15 cellular contexts compared by ENCODE assay signal in genomic region chr14:23481362-23481970, GRCh38. TPM values are rescaled to one million over a fixed set of nuclear protein-coding genes. Genes with fewer than 3 reads are reported as not detected.
DNase-seq lines count a peak whose midpoint lies in the region; ATAC-seq and TF ChIP-seq lines count a peak whose summit lies in the region.
"Had no signal": no experiment of that assay in that cellular context is flagged by ENCODE, and none has a peak within 500 bp of the region (broad histone marks: within the 10 kb centered on the region; RNA-seq: fewer than 3 reads in every experiment).

No MANE protein-coding gene starts in this region.

- H3K9ac ChIP-seq in fibroblast of lung (ENCODE audit: insufficient read depth, low read length) (no peak overlapping the region), neuronal stem cell (ENCODE audit: low read depth, low read length, poor library complexity) (no peak overlapping the region)

- WGBS in neuronal stem cell (ENCODE audit: extremely low coverage in 2 of 2, insufficient read length in 2 of 2, insufficient replicate concordance in 1 of 2), 2 donors, result no CpG with 5 or more reads among the region's 3 CpGs

- TF ChIP-seq CTCF in RWPE2 (IDR thresholded peaks at IDR 0.05; ENCODE audit: poor library complexity, severe bottlenecking), result no peak
- no peak for TF ChIP-seq CTCF in fibroblast of lung (conservative IDR thresholded peaks at IDR 0.05 in 1 of 2, IDR thresholded peaks at IDR 0.05 in 1 of 2; ENCODE audit: low read depth in 1 of 2, low read length in 2 of 2)
- TF ChIP-seq CTCF in vagina (IDR thresholded peaks at IDR 0.05), result no peak

- no peaks in the 10 kb centered on the region for H3K79me2 ChIP-seq in fibroblast of lung (ENCODE audit: control insufficient read depth, insufficient read depth, low read length)

- peaks cover 49% of the 10 kb centered on the region for H3K36me3 ChIP-seq in RWPE2 (ENCODE audit: low read depth)
- peaks cover 5% of the 10 kb centered on the region for H3K36me3 ChIP-seq in fibroblast of lung (ENCODE audit: control insufficient read depth, insufficient read depth, low read length)
- peaks cover 13 to 35% of the 10 kb centered on the region in 2 donors for H3K36me3 ChIP-seq in neuronal stem cell (replicated peaks in 1 of 2; ENCODE audit: control insufficient read depth in 2 of 2, insufficient read depth in 2 of 2, low read length in 2 of 2)
- H3K36me3 ChIP-seq in vagina, result peaks cover 0 to 18% of the 10 kb centered on the region in 2 donors

- no peak overlapping the region for H3K18ac ChIP-seq in neuronal stem cell (ENCODE audit: low read length)

- no peak overlapping the region for H2BK12ac ChIP-seq in neuronal stem cell (ENCODE audit: low read length)

- no peak overlapping the region for H2AK5ac ChIP-seq in neuronal stem cell (ENCODE audit: low read depth, low read length)

- H2BK120ac ChIP-seq in neuronal stem cell (ENCODE audit: low read depth, low read length), result no peak overlapping the region

- no peak overlapping the region for H2BK5ac ChIP-seq in neuronal stem cell (ENCODE audit: low read length)

- H3K14ac ChIP-seq in neuronal stem cell (ENCODE audit: low read length), result no peak overlapping the region

- H3K27ac ChIP-seq in RWPE2 (ENCODE audit: poor library complexity, severe bottlenecking) (no peak overlapping the region), fibroblast of lung (ENCODE audit: insufficient read depth, low read length) (no peak overlapping the region), neuronal stem cell (replicated peaks; ENCODE audit: low read length) (no peak overlapping the region), vagina (no peak overlapping the region)
- H3K27ac ChIP-seq: upper lobe of left lung had no signal

- H4K8ac ChIP-seq in neuronal stem cell (ENCODE audit: low read depth, low read length), result no peak overlapping the region

- H3K4me1 ChIP-seq in RWPE2 (ENCODE audit: insufficient read depth, poor library complexity, severe bottlenecking), result no peaks in the 10 kb centered on the region
- no peaks in the 10 kb centered on the region for H3K4me1 ChIP-seq in fibroblast of lung (ENCODE audit: control insufficient read depth, extremely low read depth, insufficient read depth, low read length)
- peaks cover 2 to 17% of the 10 kb centered on the region in 2 donors for H3K4me1 ChIP-seq in neuronal stem cell (ENCODE audit: control insufficient read depth in 2 of 2, insufficient read depth in 1 of 2, low read depth in 1 of 2, low read length in 2 of 2)
- H3K4me1 ChIP-seq in vagina, result no peaks in the 10 kb centered on the region
- H3K4me1 ChIP-seq: upper lobe of left lung had no signal

- H3K4me2 ChIP-seq in fibroblast of lung (ENCODE audit: extremely low read depth, insufficient read depth, low read length) (no peak overlapping the region), neuronal stem cell (ENCODE audit: insufficient read depth, low read length, poor library complexity, severe bottlenecking) (no peak overlapping the region)

- H3K4ac ChIP-seq in neuronal stem cell (ENCODE audit: low read length), result no peak overlapping the region

- H3K4me3 ChIP-seq in RWPE2 (ENCODE audit: severe bottlenecking), result no peak overlapping the region
- H3K4me3 ChIP-seq in fibroblast of lung (replicated peaks in 1 of 4; ENCODE audit: control extremely low read depth in 1 of 4, insufficient read depth in 1 of 4, low read depth in 3 of 4, low read length in 4 of 4), result no peak overlapping the region
- H3K4me3 ChIP-seq in neuronal stem cell (ENCODE audit: low read length in 2 of 2), result no peak overlapping the region
- H3K4me3 ChIP-seq in vagina, result no peak overlapping the region
- H3K4me3 ChIP-seq: upper lobe of left lung had no signal

- no peaks in the 10 kb centered on the region for H3K9me3 ChIP-seq in RWPE2 (ENCODE audit: severe bottlenecking)
- no peaks in the 10 kb centered on the region for H3K9me3 ChIP-seq in fibroblast of lung (ENCODE audit: control insufficient read depth, insufficient read depth, low read depth, low read length)
- no peaks in the 10 kb centered on the region for H3K9me3 ChIP-seq in neuronal stem cell (replicated peaks in 1 of 2; ENCODE audit: control insufficient read depth in 2 of 2, insufficient read depth in 1 of 2, low read depth in 1 of 2, low read length in 2 of 2)
- no peaks in the 10 kb centered on the region for H3K9me3 ChIP-seq in vagina
- H3K9me3 ChIP-seq: upper lobe of left lung had no signal

- no peaks in the 10 kb centered on the region for H3K79me1 ChIP-seq in neuronal stem cell (ENCODE audit: low read depth, low read length)

- no peak overlapping the region for H2BK15ac ChIP-seq in neuronal stem cell (ENCODE audit: low read length)

- ATAC-seq in RWPE2 (ENCODE audit: low read depth) (0 out of 3 replicates have a peak, but pooled peaks have one; percentile 20), GM21390 (IDR thresholded peaks at IDR 0.05; ENCODE audit: unreplicated experiment) (no peak)
- ATAC-seq: activated CD4-positive, CD25-positive, alpha-beta regulatory T cell treated with anti-CD3 and anti-CD28 coated beads, Interleukin-2, amount 50 U/mL, for 24 hours had no signal

- no peak overlapping the region for H4K91ac ChIP-seq in neuronal stem cell (ENCODE audit: low read depth, low read length, poor library complexity)

- TF ChIP-seq POLR2A in vagina (IDR thresholded peaks at IDR 0.05), result no peak

- H3K23ac ChIP-seq in neuronal stem cell (ENCODE audit: low read depth, low read length, poor library complexity), result no peak overlapping the region

- DNase-seq in NOMO-1 treated with DMSO at 0.1 percent for 48 hours (lab: John Stamatoyannopoulos, UW; ENCODE audit: unreplicated experiment) (peak; percentile 10), NOMO-1 treated with dmso at 0.1 percent for 144 hours (lab: John Stamatoyannopoulos, UW; ENCODE audit: unreplicated experiment) (no peak), RWPE2 (ENCODE audit: low spot score) (no peak), fibroblast of lung (ENCODE audit: low read depth in 2 of 2) (peak; percentile 17 to 39), neuronal stem cell (ENCODE audit: low spot score) (peak; percentile 47), AML-193 (lab: John Stamatoyannopoulos, UW) (no peak), vagina (ENCODE audit: extremely low spot score in 2 of 2) (no peak)
- DNase-seq: activated T-cell treated with anti-CD3 and anti-CD28 coated beads, Interleukin-2, amount 50 U/mL, for 1 hour; NCI-H187; NCI-H774; upper lobe of left lung had no signal

- H3K27me3 ChIP-seq in RWPE2 (ENCODE audit: insufficient read depth, poor library complexity, severe bottlenecking) (no peaks in the 10 kb centered on the region), fibroblast of lung (ENCODE audit: control insufficient read depth, insufficient read depth, low read length) (no peaks in the 10 kb centered on the region), neuronal stem cell (ENCODE audit: control insufficient read depth in 3 of 3, insufficient read depth in 3 of 3, low read depth in 1 of 3, low read length in 3 of 3) (no peaks in the 10 kb centered on the region), vagina (no peaks in the 10 kb centered on the region)
- H3K27me3 ChIP-seq: upper lobe of left lung had no signal

- no peaks in the 10 kb centered on the region for H4K20me1 ChIP-seq in fibroblast of lung (ENCODE audit: control insufficient read depth, extremely low read depth, insufficient read depth, low read length)

- intact Hi-C loops in vagina (cut with DNase I), result no loop called here

- H2AFZ ChIP-seq in fibroblast of lung (ENCODE audit: low read length) (no peak overlapping the region), neuronal stem cell (ENCODE audit: low read length) (no peak overlapping the region)

RNA-seq across cellular contexts. Expression of gene NGDN, which starts 12.0 kb away (rescaled TPM):
- total RNA-seq in fibroblast of lung (46.9 and 51.9 TPM in 2 replicates), vagina (47.1 TPM)
- 39.5 and 47.7 TPM in 2 replicates for polyA plus RNA-seq in fibroblast of lung
- polyA plus RNA-seq in fibroblast of lung (2012), result 27.1 and 35.2 TPM in 2 replicates
- 3.9 and 7.0 TPM in 2 replicates for polyA minus RNA-seq in fibroblast of lung (ENCODE audit: low replicate concordance)
- 75.8 TPM for polyA plus RNA-seq in neuronal stem cell (2013, experiment 1 of 2)
- polyA plus RNA-seq in neuronal stem cell (2013, experiment 2 of 2), result 73.0 TPM

RNA-seq across cellular contexts. Expression of gene MYH7, which starts 46.0 kb away (rescaled TPM):
- total RNA-seq in fibroblast of lung (not detected in 2 replicates), vagina (not detected)
- not detected in 2 replicates for polyA plus RNA-seq in fibroblast of lung
- polyA plus RNA-seq in fibroblast of lung (2012), result not detected in 2 replicates
- polyA minus RNA-seq in fibroblast of lung (ENCODE audit: low replicate concordance), result not detected in 2 replicates
- 0.20 TPM for polyA plus RNA-seq in neuronal stem cell (2013, experiment 1 of 2)
- polyA plus RNA-seq in neuronal stem cell (2013, experiment 2 of 2), result 0.19 TPM
- total RNA-seq: A172, astrocyte, upper lobe of left lung had no signal

Comparison
In these comparisons a context has a peak if more than half of its experiments do, and no peak if none do; other contexts are left out.
1. DNase-seq: peak in NOMO-1 treated with DMSO at 0.1 percent for 48 hours (single experiment), fibroblast of lung (2 of 2) and neuronal stem cell (single experiment); none in NOMO-1 treated with dmso at 0.1 percent for 144 hours (single experiment), RWPE2 (single experiment), AML-193 (0 of 2) and vagina (0 of 2).